Comparison of ENCODE assay signal across 8 cellular contexts in genomic region chr3:173398111-173398479, GRCh38.
A peak's percentile ranks its signal among the peaks of the same experiment; 100 is the strongest.
DNase-seq lines count a peak whose midpoint lies in the region; TF ChIP-seq lines count a peak whose summit lies in the region.

No MANE protein-coding gene starts in this region.

- H3K4me3 ChIP-seq in fibroblast of mammary gland (ENCODE audit: control insufficient read depth, low read depth, low read length): peak overlapping the region; percentile 68

- H3K27ac ChIP-seq in C4-2B: peak overlapping the region; percentile 70

- DNase-seq in NCI-H2081 treated with DMSO at 0.1 percent for 48 hours (lab: John Stamatoyannopoulos, UW) (peak; percentile 33), fibroblast of mammary gland (ENCODE audit: low read depth) (peak; percentile 58), non-pigmented ciliary epithelial cell (ENCODE audit: low read depth) (peak; percentile 11), NCI-H1436 (lab: John Stamatoyannopoulos, UW) (no peak), SIG-M5 treated with dmso at 0.1 percent for 504 hours (lab: John Stamatoyannopoulos, UW; ENCODE audit: unreplicated experiment) (no peak), germinal center (ENCODE audit: low spot score) (no peak), Kasumi-1 (lab: John Stamatoyannopoulos, UW) (no peak)

- TF ChIP-seq CTCF in C4-2B (conservative IDR thresholded peaks at IDR 0.05) (peak; percentile 40), fibroblast of mammary gland (conservative IDR thresholded peaks at IDR 0.05; ENCODE audit: control insufficient read depth, insufficient read depth, low read depth, low read length) (no peak)

Comparison
In these comparisons a context has a peak if more than half of its experiments do, and no peak if none do; other contexts are left out.
1. DNase-seq: peak in NCI-H2081 treated with DMSO at 0.1 percent for 48 hours (single experiment), fibroblast of mammary gland (single experiment) and non-pigmented ciliary epithelial cell (single experiment); none in NCI-H1436 (single experiment), SIG-M5 treated with dmso at 0.1 percent for 504 hours (single experiment), germinal center (single experiment) and Kasumi-1 (0 of 2).